13 cellular contexts compared by ENCODE assay signal in genomic region chr1:199123615-199124014, GRCh38.
DNase-seq lines count a peak whose midpoint lies in the region; ATAC-seq and TF ChIP-seq lines count a peak whose summit lies in the region.
"Had no signal": no experiment of that assay in that cellular context is flagged by ENCODE, and none has a peak within 500 bp of the region (broad histone marks: within the 10 kb centered on the region; RNA-seq: fewer than 3 reads in every experiment).

No MANE protein-coding gene starts in this region.

- H3K27ac ChIP-seq in trophoblast cell (ENCODE audit: low read depth, low read length) (no peak overlapping the region), coronary artery (no peak overlapping the region)

- no peaks in the 10 kb centered on the region for H3K27me3 ChIP-seq in trophoblast cell (ENCODE audit: insufficient read depth, low read length)

- peaks cover 2% of the 10 kb centered on the region for H3K27me3 Mint-ChIP-seq in activated CD4-positive, alpha-beta memory T cell treated with anti-CD3 and anti-CD28 coated beads, Interleukin-2, amount 10 ng/mL, durations not matched to agents 7 days and 5 days
- H3K27me3 Mint-ChIP-seq: central memory CD8-positive, alpha-beta T cell had no signal

- no peak overlapping the region for H4K8ac ChIP-seq in trophoblast cell (ENCODE audit: low read depth, low read length)

- no peak overlapping the region for H2AFZ ChIP-seq in trophoblast cell (ENCODE audit: insufficient read depth, low read length, poor library complexity)

- H3K4me3 Mint-ChIP-seq in activated CD4-positive, alpha-beta memory T cell treated with anti-CD3 and anti-CD28 coated beads, Interleukin-2, amount 10 ng/mL, durations not matched to agents 7 days and 5 days, result no peak overlapping the region
- H3K4me3 Mint-ChIP-seq: CD4-positive, CD25-positive, alpha-beta regulatory T cell; central memory CD8-positive, alpha-beta T cell had no signal

- no peak overlapping the region for H3K9ac ChIP-seq in trophoblast cell (ENCODE audit: low read length)

- WGBS in trophoblast cell (ENCODE audit: extremely low coverage, insufficient coverage, insufficient read length), result no CpG with 5 or more reads among the region's 4 CpGs

- H3K4me3 ChIP-seq in astrocyte of the spinal cord (ENCODE audit: low read depth, low read length) (no peak overlapping the region), trophoblast cell (ENCODE audit: low read depth, low read length) (no peak overlapping the region), coronary artery (no peak overlapping the region)

- H3K4me2 ChIP-seq in trophoblast cell (ENCODE audit: low read length), result no peak overlapping the region

- ATAC-seq in GM21723 (IDR thresholded peaks at IDR 0.05; ENCODE audit: unreplicated experiment), result no peak
- ATAC-seq in HG03521 (IDR thresholded peaks at IDR 0.05; ENCODE audit: unreplicated experiment), result no peak

- no peaks in the 10 kb centered on the region for H3K36me3 Mint-ChIP-seq in activated CD4-positive, alpha-beta memory T cell treated with anti-CD3 and anti-CD28 coated beads, Interleukin-2, amount 10 ng/mL, durations not matched to agents 7 days and 5 days (ENCODE audit: low read depth)
- H3K36me3 Mint-ChIP-seq: CD4-positive, CD25-positive, alpha-beta regulatory T cell had no signal

- no peaks in the 10 kb centered on the region for H3K36me3 ChIP-seq in trophoblast cell (ENCODE audit: control insufficient read depth in 1 of 2, insufficient read depth in 2 of 2, low read length in 2 of 2)

- H2AK5ac ChIP-seq in trophoblast cell (ENCODE audit: low read length), result no peak overlapping the region

- no peak overlapping the region for H3K4ac ChIP-seq in trophoblast cell (ENCODE audit: low read depth, low read length)

- TF ChIP-seq CTCF in astrocyte of the spinal cord (IDR thresholded peaks at IDR 0.05; ENCODE audit: low read depth, low read length) (no peak), coronary artery (IDR thresholded peaks at IDR 0.05) (no peak)

- in situ Hi-C loops in astrocyte of the spinal cord (cut with HindIII; ENCODE audit: low sequenced_read_pairs), result no loop called here

- H3K79me2 ChIP-seq in trophoblast cell (ENCODE audit: control insufficient read depth, insufficient read depth, low read length, poor library complexity), result no peaks in the 10 kb centered on the region

- no peak overlapping the region for H2BK12ac ChIP-seq in trophoblast cell (ENCODE audit: low read length)

- H3K23ac ChIP-seq in trophoblast cell (ENCODE audit: low read length), result no peak overlapping the region

- no peak overlapping the region for H3K27ac Mint-ChIP-seq in activated CD4-positive, alpha-beta memory T cell treated with anti-CD3 and anti-CD28 coated beads, Interleukin-2, amount 10 ng/mL, durations not matched to agents 7 days and 5 days
- H3K27ac Mint-ChIP-seq: CD4-positive, CD25-positive, alpha-beta regulatory T cell had no signal

- DNase-seq in GF-D8 (lab: John Stamatoyannopoulos, UW), result peak; percentile 92
- DNase-seq in MV-4-11 (lab: John Stamatoyannopoulos, UW), result peak; percentile 97
- peak; percentile 38 for DNase-seq in astrocyte of the spinal cord (ENCODE audit: low read depth, low spot score)
- DNase-seq in trophoblast cell, result peak; percentile 30 to 78
- DNase-seq in activated CD4-positive, alpha-beta memory T cell treated with anti-CD3 and anti-CD28 coated beads, Interleukin-2, amount 10 ng/mL, durations not matched to agents 7 days and 5 days, result no peak
- DNase-seq in coronary artery (ENCODE audit: low spot score), result no peak
- DNase-seq: activated CD4-positive, alpha-beta T cell treated with anti-CD3 and anti-CD28 coated beads for 48 hours; activated gamma-delta T cell; NCI-H187 had no signal

- H3K4me1 ChIP-seq in trophoblast cell (ENCODE audit: control insufficient read depth in 1 of 2, insufficient read depth in 2 of 2, low read length in 2 of 2), result no peaks in the 10 kb centered on the region

- H3K9me3 Mint-ChIP-seq in activated CD4-positive, alpha-beta memory T cell treated with anti-CD3 and anti-CD28 coated beads, Interleukin-2, amount 10 ng/mL, durations not matched to agents 7 days and 5 days, result no peaks in the 10 kb centered on the region
- H3K9me3 Mint-ChIP-seq: CD4-positive, CD25-positive, alpha-beta regulatory T cell; central memory CD8-positive, alpha-beta T cell had no signal

- no peaks in the 10 kb centered on the region for H3K4me1 Mint-ChIP-seq in activated CD4-positive, alpha-beta memory T cell treated with anti-CD3 and anti-CD28 coated beads, Interleukin-2, amount 10 ng/mL, durations not matched to agents 7 days and 5 days
- H3K4me1 Mint-ChIP-seq: central memory CD8-positive, alpha-beta T cell had no signal

- H3K79me1 ChIP-seq in trophoblast cell (ENCODE audit: low read length), result no peaks in the 10 kb centered on the region

- no peaks in the 10 kb centered on the region for H3K9me3 ChIP-seq in trophoblast cell (ENCODE audit: insufficient read depth, low read depth, low read length)

- CTCF ChIA-PET in activated CD4-positive, alpha-beta memory T cell treated with anti-CD3 and anti-CD28 coated beads, Interleukin-2, amount 10 ng/mL, durations not matched to agents 7 days and 5 days (lab: Charles Lee), result interaction anchor here (2.0 kb wide), 1 partner anchor 10 kb away, joined by 22 read pairs; no protein-coding TSS in a partner anchor

- no peak overlapping the region for H3K18ac ChIP-seq in trophoblast cell (ENCODE audit: low read length)

- H2BK5ac ChIP-seq in trophoblast cell (ENCODE audit: low read depth, low read length, poor library complexity), result no peak overlapping the region

- H4K91ac ChIP-seq in trophoblast cell (ENCODE audit: low read depth, low read length), result no peak overlapping the region

- no peak overlapping the region for H3K14ac ChIP-seq in trophoblast cell (ENCODE audit: low read length)

- no peak overlapping the region for H4K12ac ChIP-seq in trophoblast cell (ENCODE audit: low read depth, low read length)

- H2BK120ac ChIP-seq in trophoblast cell (ENCODE audit: insufficient read depth, low read length, poor library complexity), result no peak overlapping the region

- POLR2A ChIA-PET in activated CD4-positive, alpha-beta memory T cell treated with anti-CD3 and anti-CD28 coated beads, Interleukin-2, amount 10 ng/mL, durations not matched to agents 7 days and 5 days (lab: Charles Lee), result no interaction called here

Comparison
In these comparisons a context has a peak if more than half of its experiments do, and no peak if none do; other contexts are left out.
1. DNase-seq: peak in GF-D8 (single experiment), MV-4-11 (single experiment), astrocyte of the spinal cord (single experiment) and trophoblast cell (2 of 2); none in activated CD4-positive, alpha-beta memory T cell treated with anti-CD3 and anti-CD28 coated beads, Interleukin-2, amount 10 ng/mL, durations not matched to agents 7 days and 5 days (single experiment) and coronary artery (single experiment).